ENCODE assay signal across 19 cellular contexts in the genomic region with DNA sequence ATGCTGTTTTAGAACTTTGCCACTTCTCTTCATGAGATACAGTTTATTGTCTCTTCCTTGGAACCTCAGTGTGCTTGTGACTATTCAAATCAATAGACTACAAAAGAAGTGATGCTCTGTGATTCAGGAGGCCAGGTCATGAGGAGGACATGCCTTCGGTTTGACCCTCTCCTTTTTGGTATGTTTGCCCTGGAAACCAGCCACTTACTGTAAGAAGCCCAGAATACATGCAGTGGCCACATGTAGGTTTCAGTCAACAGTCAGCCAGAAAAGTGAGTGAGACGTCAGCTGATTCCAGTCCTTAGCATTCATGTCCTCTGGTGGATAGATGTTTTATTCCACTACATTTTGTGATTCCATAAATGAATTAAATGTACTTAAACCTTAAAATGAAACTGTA.
DNase-seq lines count a peak whose midpoint lies in the region; ATAC-seq, FAIRE-seq and TF ChIP-seq lines count a peak whose summit lies in the region.
"Had no signal": no experiment of that assay in that cellular context is flagged by ENCODE, and none has a peak within 500 bp of the region (broad histone marks: within the 10 kb centered on the region; RNA-seq: fewer than 3 reads in every experiment).

No MANE protein-coding gene starts in this region.

- H3K27ac ChIP-seq in astrocyte (ENCODE audit: low read depth, low read length), result no peak overlapping the region
- H3K27ac ChIP-seq in pancreas, result no peak overlapping the region
- H3K27ac ChIP-seq: coronary artery, skin epidermis, transverse colon had no signal

- FAIRE-seq in astrocyte (lab: Jason Lieb, UNC) (peak; percentile 13), pancreas (lab: Jason Lieb, UNC) (no peak)

- no peaks in the 10 kb centered on the region for H4K20me1 ChIP-seq in astrocyte (ENCODE audit: insufficient read depth, low read length)

- H3K4me3 Mint-ChIP-seq in astrocyte (ENCODE audit: unreplicated experiment), result no peak overlapping the region
- no peak overlapping the region for H3K4me3 Mint-ChIP-seq in immature natural killer cell
- H3K4me3 Mint-ChIP-seq: brain; natural killer cell treated with Interleukin-12 subunit alpha and Interleukin-12 subunit beta and Interleukin-15 and Interleukin-18, amount 100 ng/mL, for 72 hours had no signal

- H3K36me3 Mint-ChIP-seq in astrocyte (ENCODE audit: low read depth, unreplicated experiment) (no peaks in the 10 kb centered on the region), immature natural killer cell (no peaks in the 10 kb centered on the region)
- H3K36me3 Mint-ChIP-seq: activated naive CD4-positive, alpha-beta T cell treated with anti-CD3 and anti-CD28 coated beads, Interleukin-2, amount 50 U/mL, for 72 hours; brain; natural killer cell treated with Interleukin-12 subunit alpha and Interleukin-12 subunit beta and Interleukin-15 and Interleukin-18, amount 100 ng/mL, for 72 hours had no signal

- no peaks in the 10 kb centered on the region for H3K4me1 ChIP-seq in astrocyte (ENCODE audit: insufficient read depth, low read length)
- no peaks in the 10 kb centered on the region for H3K4me1 ChIP-seq in pancreas
- H3K4me1 ChIP-seq: Caco-2, transverse colon had no signal

- H3K27me3 Mint-ChIP-seq in astrocyte (ENCODE audit: low read depth, unreplicated experiment), result no peaks in the 10 kb centered on the region
- no peaks in the 10 kb centered on the region for H3K27me3 Mint-ChIP-seq in immature natural killer cell (ENCODE audit: low read depth in 3 of 3)
- H3K27me3 Mint-ChIP-seq: natural killer cell treated with Interleukin-12 subunit alpha and Interleukin-12 subunit beta and Interleukin-15 and Interleukin-18, amount 100 ng/mL, for 72 hours had no signal

- 37 to 52% methylated on average over 2 of the region's 2 CpGs for WGBS in pancreas, 2 donors

- no peak overlapping the region for H3K9ac ChIP-seq in astrocyte (ENCODE audit: low read length)

- ATAC-seq in pancreas, result no peak
- ATAC-seq: activated naive CD4-positive, alpha-beta T cell treated with anti-CD3 and anti-CD28 coated beads, Interleukin-2, amount 50 U/mL, for 72 hours; left cardiac atrium; natural killer cell treated with Interleukin-12 subunit alpha and Interleukin-12 subunit beta and Interleukin-15 and Interleukin-18, amount 100 ng/mL, for 72 hours; stimulated activated naive CD8-positive, alpha-beta T cell treated with anti-CD3 and anti-CD28 coated beads, Interleukin-15, Interleukin-2, amounts not matched to agents 100 U/mL and 50 U/mL, for 24 hours had no signal

- H3K4me2 ChIP-seq in astrocyte (ENCODE audit: low read length), result peak overlapping the region; percentile 13

- DNase-seq in GM03348 (ENCODE audit: low spot score) (peak; percentile 45), astrocyte (ENCODE audit: low read depth) (peak; percentile 68), fibroblast of the conjunctiva (ENCODE audit: low read depth) (peak; percentile 76), smooth muscle cell of the brain vasculature (ENCODE audit: low read depth, low spot score) (peak; percentile 82), immature natural killer cell (no peak), pancreas (no peak)
- no peak for DNase-seq in stimulated activated CD8-positive, alpha-beta memory T cell treated with anti-CD3 and anti-CD28 coated beads, Interleukin-4, amount 100 ng/mL, for 48 hours
- DNase-seq: Caco-2; left cardiac atrium; mesendoderm; NCI-H1417 treated with DMSO at 0.1 percent for 48 hours; NCI-H524 treated with DMSO at 0.1 percent for 48 hours; stimulated activated naive CD8-positive, alpha-beta T cell treated with anti-CD3 and anti-CD28 coated beads, Interleukin-15, Interleukin-2, amounts not matched to agents 100 U/mL and 50 U/mL, for 24 hours; transverse colon had no signal

- no peaks in the 10 kb centered on the region for H3K9me3 Mint-ChIP-seq in astrocyte (ENCODE audit: unreplicated experiment)
- H3K9me3 Mint-ChIP-seq in immature natural killer cell, result peaks cover 0 to 16% (median 4%) of the 10 kb centered on the region in 6 donors

- H3K27ac Mint-ChIP-seq in astrocyte (ENCODE audit: unreplicated experiment) (no peak overlapping the region), immature natural killer cell (no peak overlapping the region)
- H3K27ac Mint-ChIP-seq: activated naive CD4-positive, alpha-beta T cell treated with anti-CD3 and anti-CD28 coated beads, Interleukin-2, amount 50 U/mL, for 72 hours; natural killer cell treated with Interleukin-12 subunit alpha and Interleukin-12 subunit beta and Interleukin-15 and Interleukin-18, amount 100 ng/mL, for 72 hours had no signal

- H3K36me3 ChIP-seq in astrocyte (ENCODE audit: insufficient read depth, low read length) (no peaks in the 10 kb centered on the region), pancreas (no peaks in the 10 kb centered on the region)
- H3K36me3 ChIP-seq: transverse colon had no signal

- no peak overlapping the region for H3K4me3 ChIP-seq in astrocyte (ENCODE audit: insufficient read depth, low read depth, low read length)
- no peak overlapping the region for H3K4me3 ChIP-seq in pancreas
- H3K4me3 ChIP-seq: coronary artery, skin epidermis, transverse colon had no signal

- TF ChIP-seq CTCF in astrocyte (IDR thresholded peaks at IDR 0.05; ENCODE audit: insufficient read depth, low read depth, low read length) (no peak), pancreas (IDR thresholded peaks at IDR 0.05) (no peak)

- intact Hi-C loops in pancreas (cut with DNase I), result no loop called here

- H3K79me2 ChIP-seq in astrocyte (ENCODE audit: insufficient read depth, low read length), result no peaks in the 10 kb centered on the region

- H3K4me1 Mint-ChIP-seq in astrocyte (ENCODE audit: low read depth, unreplicated experiment), result no peaks in the 10 kb centered on the region
- no peaks in the 10 kb centered on the region for H3K4me1 Mint-ChIP-seq in immature natural killer cell

- peak overlapping the region; percentile 49 for H2AFZ ChIP-seq in astrocyte (ENCODE audit: low read depth, low read length)

- H3K9me3 ChIP-seq in astrocyte (ENCODE audit: insufficient read depth, low read depth, low read length), result no peaks in the 10 kb centered on the region
- no peaks in the 10 kb centered on the region for H3K9me3 ChIP-seq in pancreas
- H3K9me3 ChIP-seq: Caco-2, transverse colon had no signal

- H3K27me3 ChIP-seq in astrocyte (ENCODE audit: insufficient read depth, low read length), result no peaks in the 10 kb centered on the region
- H3K27me3 ChIP-seq in pancreas, result no peaks in the 10 kb centered on the region
- H3K27me3 ChIP-seq: transverse colon had no signal

Comparison
In these comparisons a context has a peak if more than half of its experiments do, and no peak if none do; other contexts are left out.
1. DNase-seq: peak in GM03348 (single experiment), astrocyte (single experiment), fibroblast of the conjunctiva (single experiment) and smooth muscle cell of the brain vasculature (single experiment); none in immature natural killer cell (0 of 3), pancreas (0 of 6) and stimulated activated CD8-positive, alpha-beta memory T cell treated with anti-CD3 and anti-CD28 coated beads, Interleukin-4, amount 100 ng/mL, for 48 hours (single experiment).